ENCODE assay signal across 8 cellular contexts in the genomic region with DNA sequence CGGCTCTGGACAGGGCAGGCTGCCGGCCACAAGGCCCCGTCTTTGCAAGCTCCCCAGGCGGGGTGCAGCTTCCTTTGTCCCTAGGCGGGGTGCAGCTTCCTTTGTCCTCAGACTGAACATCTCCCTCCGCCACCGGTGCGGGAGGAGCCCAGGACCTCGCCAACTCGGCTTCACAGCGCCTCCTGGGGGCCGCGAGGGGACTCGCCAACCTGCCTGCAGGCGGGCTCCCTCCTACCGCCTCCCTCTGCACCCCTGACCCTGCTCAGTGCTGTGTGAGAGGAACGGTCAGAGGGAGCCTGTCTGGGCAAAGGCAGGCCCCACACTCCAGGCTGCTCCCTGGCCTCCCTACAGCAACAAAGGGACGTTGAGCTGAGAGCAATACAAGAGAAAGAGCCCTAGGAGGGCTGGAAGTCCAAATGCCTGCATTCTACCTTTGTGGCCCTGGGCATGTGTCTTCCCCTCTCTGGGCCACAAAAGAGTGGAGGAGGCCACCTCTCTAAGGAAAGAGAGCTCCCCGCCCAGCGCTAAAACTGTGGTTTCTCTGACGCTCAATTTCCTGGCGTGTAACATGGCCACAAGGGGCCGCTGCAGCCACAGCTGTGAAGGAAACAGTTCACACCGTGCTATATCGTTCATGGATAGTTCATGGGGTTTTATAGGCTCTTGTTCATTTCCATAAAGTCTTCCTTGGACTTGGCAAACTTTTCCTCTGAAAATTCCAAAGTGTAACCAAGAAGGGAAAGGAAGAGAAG.
DNase-seq lines count a peak whose midpoint lies in the region; ATAC-seq lines count a peak whose summit lies in the region.

No MANE protein-coding gene starts in this region.

- no peaks in the 10 kb centered on the region for H3K27me3 ChIP-seq in HAP-1 (ENCODE audit: low read depth)

- H3K4me1 ChIP-seq in HAP-1: 0 out of 2 replicates have a peak, but pooled peaks cover 2% of the 10 kb centered on the region

- no peak overlapping the region for H3K27ac ChIP-seq in caudate nucleus (ENCODE audit: low read depth, low read length)

- no peak overlapping the region for H3K4me3 ChIP-seq in HAP-1

- ATAC-seq in HG02610 (IDR thresholded peaks at IDR 0.05; ENCODE audit: unreplicated experiment): no peak

- no peaks in the 10 kb centered on the region for H3K9me3 ChIP-seq in HAP-1

- H3K36me3 ChIP-seq in HAP-1 (replicated peaks): no peaks in the 10 kb centered on the region

- DNase-seq in COLO668 (lab: John Stamatoyannopoulos, UW; ENCODE audit: unreplicated experiment) (peak; percentile 77), HAP-1 (ENCODE audit: low spot score in 2 of 2) (peak; percentile 65 to 88), NCI-H2196 treated with DMSO at 0.1 percent for 48 hours (lab: John Stamatoyannopoulos, UW; ENCODE audit: unreplicated experiment) (peak; percentile 25), caudate nucleus (lab: John Stamatoyannopoulos, UW) (peak in 55 of 61 donors; percentile 13 to 75 (median 39)), iris pigment epithelial cell (ENCODE audit: low read depth) (peak; percentile 89), smooth muscle cell of the brain vasculature (ENCODE audit: low read depth, low spot score) (peak; percentile 78)
- peak; percentile 71 for DNase-seq in activated CD4-positive, CD25-positive, alpha-beta regulatory T cell treated with anti-CD3 and anti-CD28 coated beads, Interleukin-2, amount 50 U/mL, for 16 hours (ENCODE audit: low read depth, low spot score)

- in situ Hi-C loops in HAP-1 (cut with MboI; ENCODE audit: low sequenced_read_pairs): loop anchor here (5.0 kb wide), 1 partner anchor 113 kb away; no protein-coding TSS in a partner anchor

Comparison
In these comparisons a context has a peak if more than half of its experiments do, and no peak if none do; other contexts are left out.
1. DNase-seq: peak in every context shown above with its lines; median percentile 89 in iris pigment epithelial cell; 78 in smooth muscle cell of the brain vasculature; 77 in COLO668; 76 in HAP-1; 71 in activated CD4-positive, CD25-positive, alpha-beta regulatory T cell treated with anti-CD3 and anti-CD28 coated beads, Interleukin-2, amount 50 U/mL, for 16 hours; 39 in caudate nucleus; 25 in NCI-H2196 treated with DMSO at 0.1 percent for 48 hours.